12 cellular contexts compared by ENCODE assay signal in genomic region chr4:147981305-147981704, GRCh38.
A peak's percentile ranks its signal among the peaks of the same experiment; 100 is the strongest.
DNase-seq lines count a peak whose midpoint lies in the region; ATAC-seq lines count a peak whose summit lies in the region.
"Had no signal": no experiment of that assay in that cellular context is flagged by ENCODE, and none has a peak within 500 bp of the region (broad histone marks: within the 10 kb centered on the region; RNA-seq: fewer than 3 reads in every experiment).

No MANE protein-coding gene starts in this region.

- no peak overlapping the region for H3K4me2 ChIP-seq in mesenchymal stem cell (ENCODE audit: low read length, poor library complexity, severe bottlenecking)

- intact Hi-C loops in aorta (cut with DNase I), result no loop called here

- H2BK5ac ChIP-seq in mesenchymal stem cell (ENCODE audit: low read depth, low read length, poor library complexity, severe bottlenecking), result no peak overlapping the region

- H2BK12ac ChIP-seq in mesenchymal stem cell (ENCODE audit: low read length in 2 of 2), result no peak overlapping the region

- H3K9ac ChIP-seq in mesenchymal stem cell (ENCODE audit: low read length), result peak overlapping the region; percentile 21

- peak; percentile 94 for ATAC-seq in GM18868 (IDR thresholded peaks at IDR 0.05; ENCODE audit: unreplicated experiment)
- ATAC-seq in GM21825 (IDR thresholded peaks at IDR 0.05; ENCODE audit: unreplicated experiment), result peak; percentile 82
- peak; percentile 92 for ATAC-seq in HG03457 (IDR thresholded peaks at IDR 0.05; ENCODE audit: unreplicated experiment)
- no peak for ATAC-seq in aorta (ENCODE audit: low FRiP score)

- DNase-seq in mesenchymal stem cell (no peak), COR-L47 (lab: John Stamatoyannopoulos, UW) (no peak), MV-4-11 (lab: John Stamatoyannopoulos, UW) (no peak), aorta (no peak)
- DNase-seq in activated CD8-positive, alpha-beta memory T cell treated with anti-CD3 and anti-CD28 coated beads, Interleukin-2, amount 50 U/mL, for 48 hours, result no peak
- DNase-seq: activated CD8-positive, alpha-beta memory T cell treated with anti-CD3 and anti-CD28 coated beads, Interleukin-2, amount 50 U/mL, for 4 hours; mesendoderm; Right ventricle myocardium superior; stimulated activated CD4-positive, alpha-beta T cell treated with anti-CD3 and anti-CD28 coated beads, Interleukin-1b, Interleukin-23, amount 100 ng/mL, for 48 hours had no signal

- peaks cover 32% of the 10 kb centered on the region for H3K79me1 ChIP-seq in mesenchymal stem cell (replicated peaks; ENCODE audit: low read length, poor library complexity, severe bottlenecking)

- H2AK5ac ChIP-seq in mesenchymal stem cell (ENCODE audit: low read length, severe bottlenecking), result no peak overlapping the region

- H3K18ac ChIP-seq in mesenchymal stem cell (ENCODE audit: low read depth in 1 of 2, low read length in 2 of 2), result no peak overlapping the region

- no peak overlapping the region for H3K14ac ChIP-seq in mesenchymal stem cell (ENCODE audit: low read length in 2 of 2)

- no peak overlapping the region for H4K91ac ChIP-seq in mesenchymal stem cell (ENCODE audit: low read length)

- H3K27me3 ChIP-seq in mesenchymal stem cell (ENCODE audit: control insufficient read depth in 1 of 2, insufficient read depth in 1 of 2, low read length in 2 of 2) (no peaks in the 10 kb centered on the region), aorta (ENCODE audit: control insufficient read depth in 1 of 2, insufficient read depth in 2 of 2, low read length in 1 of 2) (no peaks in the 10 kb centered on the region)

- H4K8ac ChIP-seq in mesenchymal stem cell (ENCODE audit: low read length), result no peak overlapping the region

- no peak overlapping the region for H3K27ac ChIP-seq in mesenchymal stem cell (ENCODE audit: low read length, poor library complexity, severe bottlenecking)
- no peak overlapping the region for H3K27ac ChIP-seq in aorta (ENCODE audit: low read depth in 1 of 2, low read length in 2 of 2)

- H3K4me1 ChIP-seq in mesenchymal stem cell (ENCODE audit: control insufficient read depth, insufficient read depth, low read depth, low read length) (peaks cover 7% of the 10 kb centered on the region), aorta (ENCODE audit: control insufficient read depth in 1 of 2, insufficient read depth in 2 of 2, low read length in 2 of 2) (peaks cover 0 to 2% of the 10 kb centered on the region in 2 donors)

- H3K36me3 ChIP-seq in mesenchymal stem cell (ENCODE audit: control insufficient read depth in 1 of 2, insufficient read depth in 2 of 2, low read depth in 1 of 2, low read length in 2 of 2) (peaks cover 12 to 22% of the 10 kb centered on the region in 2 experiments), aorta (ENCODE audit: control insufficient read depth in 1 of 2, insufficient read depth in 2 of 2, low read length in 1 of 2) (no peaks in the 10 kb centered on the region)

- no peak overlapping the region for H2AFZ ChIP-seq in mesenchymal stem cell (ENCODE audit: low read depth, low read length)

- WGBS in mesenchymal stem cell, result 95% methylated on average over 1 of the region's 1 CpG
- WGBS in aorta, 2 donors, result 89% methylated on average over 1 of the region's 1 CpG

- no peak overlapping the region for H3K4ac ChIP-seq in mesenchymal stem cell (ENCODE audit: low read depth in 1 of 2, low read length in 2 of 2)

- H3K23ac ChIP-seq in mesenchymal stem cell (ENCODE audit: low read length in 2 of 2), result no peak overlapping the region

- no peak overlapping the region for H2BK15ac ChIP-seq in mesenchymal stem cell (ENCODE audit: low read depth, poor library complexity, severe bottlenecking)

- H3K4me3 ChIP-seq in mesenchymal stem cell (ENCODE audit: insufficient read depth in 1 of 2, low read depth in 1 of 2, low read length in 2 of 2) (no peak overlapping the region), aorta (ENCODE audit: low read length in 2 of 2) (no peak overlapping the region)

- H2BK120ac ChIP-seq in mesenchymal stem cell (ENCODE audit: low read depth, low read length), result no peak overlapping the region

- H3K9me3 ChIP-seq in mesenchymal stem cell (ENCODE audit: control insufficient read depth, low read length) (no peaks in the 10 kb centered on the region), aorta (ENCODE audit: control insufficient read depth, low read length) (no peaks in the 10 kb centered on the region)
